Comparison of ENCODE assay signal across 2 cellular contexts in genomic region chr9:124366476-124367220, GRCh38.
TF ChIP-seq lines count a peak whose summit lies in the region.

No MANE protein-coding gene starts in this region.

TF ChIP-seq in HEK293, 187 proteins besides CTCF, POLR2A, EP300 and RAD21:
- TF ChIP-seq ZNF37A (tag by site-specific recombination; IDR thresholded peaks at IDR 0.05) = no peak
- no peak for TF ChIP-seq ATF2 (tag by site-specific recombination; IDR thresholded peaks at IDR 0.05; ENCODE audit: low read depth)
- TF ChIP-seq ZNF580 (tag by site-specific recombination; IDR thresholded peaks at IDR 0.05) = no peak
- TF ChIP-seq ZFP37 (tag by site-specific recombination; IDR thresholded peaks at IDR 0.05) = no peak
- no peak for TF ChIP-seq ZNF354C (tag by site-specific recombination; IDR thresholded peaks at IDR 0.05; ENCODE audit: borderline replicate concordance, low read depth)
- no peak for TF ChIP-seq ZNF394 (tag by site-specific recombination; IDR thresholded peaks at IDR 0.05; ENCODE audit: borderline replicate concordance)
- no peak for TF ChIP-seq ZNF223 (tag by site-specific recombination; IDR thresholded peaks at IDR 0.05)
- no peak for TF ChIP-seq YY1 (tag by site-specific recombination; IDR thresholded peaks at IDR 0.05)
- TF ChIP-seq HOXC10 (CRISPR knock-in tag; IDR thresholded peaks at IDR 0.05) = no peak
- TF ChIP-seq ZBTB26 (tag by site-specific recombination; optimal IDR thresholded peaks at IDR 0.05) = no peak
- no peak for TF ChIP-seq ZFP3 (tag by site-specific recombination; IDR thresholded peaks at IDR 0.05; ENCODE audit: low read depth)
- TF ChIP-seq ZNF335 (tag by site-specific recombination; conservative IDR thresholded peaks at IDR 0.05) = no peak
- TF ChIP-seq SCRT2 (tag by site-specific recombination; IDR thresholded peaks at IDR 0.05) = peak; percentile 89
- no peak for TF ChIP-seq ZNF561 (tag by site-specific recombination; IDR thresholded peaks at IDR 0.05; ENCODE audit: borderline replicate concordance)
- peak; percentile 75; the same call in 1 of the 2 replicates for TF ChIP-seq SCRT1 (tag by site-specific recombination; IDR thresholded peaks at IDR 0.05; ENCODE audit: borderline replicate concordance)

TF ChIP-seq in K562, 482 proteins besides CTCF, POLR2A, EP300 and RAD21:
- TF ChIP-seq ZNF830 (CRISPR knock-in tag; IDR thresholded peaks at IDR 0.05) = no peak
- peak; percentile 27; the same call in 1 of the 2 replicates for TF ChIP-seq TCF3 (CRISPR knock-in tag; IDR thresholded peaks at IDR 0.05)
- no peak for TF ChIP-seq ARID4B (CRISPR knock-in tag; IDR thresholded peaks at IDR 0.05)
- no peak for TF ChIP-seq BRF2 (IDR thresholded peaks at IDR 0.05; ENCODE audit: borderline replicate concordance, insufficient read depth, insufficient read length)
- no peak for TF ChIP-seq ZNF282 (CRISPR knock-in tag; IDR thresholded peaks at IDR 0.05)
- peak; percentile 55 for TF ChIP-seq FOSL1 (tag; conservative IDR thresholded peaks at IDR 0.05)
- 0 out of 2 replicates have a peak, but pooled peaks have one; percentile 10 for TF ChIP-seq ATF3 (IDR thresholded peaks at IDR 0.05)
- TF ChIP-seq ATF3 (CRISPR knock-in tag; conservative IDR thresholded peaks at IDR 0.05) = no peak
- TF ChIP-seq ZNF224 (CRISPR knock-in tag; IDR thresholded peaks at IDR 0.05) = no peak
- TF ChIP-seq SRSF9 (IDR thresholded peaks at IDR 0.05; ENCODE audit: borderline replicate concordance, low read depth, low read length) = no peak
- no peak for TF ChIP-seq FOXA3 (CRISPR knock-in tag; conservative IDR thresholded peaks at IDR 0.05 in 1 of 2, IDR thresholded peaks at IDR 0.05 in 1 of 2)
- no peak for TF ChIP-seq RB1 (IDR thresholded peaks at IDR 0.05; ENCODE audit: low read depth)
- TF ChIP-seq HES1 (IDR thresholded peaks at IDR 0.05; ENCODE audit: low read depth) = no peak
- no peak for TF ChIP-seq PTBP1 (IDR thresholded peaks at IDR 0.05; ENCODE audit: low read depth, low read length)
- TF ChIP-seq ZNF644 (tag; IDR thresholded peaks at IDR 0.05; ENCODE audit: low read depth) = no peak
- TF ChIP-seq MYNN (IDR thresholded peaks at IDR 0.05) = no peak
- no peak for TF ChIP-seq MYNN (CRISPR knock-in tag; IDR thresholded peaks at IDR 0.05)
- TF ChIP-seq FIP1L1 (IDR thresholded peaks at IDR 0.05; ENCODE audit: low read depth, low read length, poor library complexity, severe bottlenecking) = no peak
- peak; percentile 87 for TF ChIP-seq EGR1 (conservative IDR thresholded peaks at IDR 0.05)
- no peak for TF ChIP-seq ZSCAN32 (CRISPR knock-in tag; IDR thresholded peaks at IDR 0.05)
- TF ChIP-seq RBM14 (IDR thresholded peaks at IDR 0.05; ENCODE audit: borderline replicate concordance, insufficient read depth, low read depth, low read length) = no peak
- no peak for TF ChIP-seq FOXM1 (IDR thresholded peaks at IDR 0.05; ENCODE audit: low read depth)
- no peak for TF ChIP-seq FOXM1 (CRISPR knock-in tag; IDR thresholded peaks at IDR 0.05; ENCODE audit: low read depth)
- TF ChIP-seq JUND (IDR thresholded peaks at IDR 0.05; ENCODE audit: borderline replicate concordance, low read depth, low read length) = peak; percentile 29; the same call in 1 of the 2 replicates
- TF ChIP-seq JUND (tag; IDR thresholded peaks at IDR 0.05; ENCODE audit: borderline replicate concordance, low read depth, low read length) = no peak
- no peak for TF ChIP-seq ZBTB2 (IDR thresholded peaks at IDR 0.05)
